In genomic region chr16:81569361-81570034, GRCh38 we compare ENCODE assay signal across 22 cellular contexts.
A peak's percentile ranks its signal among the peaks of the same experiment; 100 is the strongest.
DNase-seq lines count a peak whose midpoint lies in the region; ATAC-seq and TF ChIP-seq lines count a peak whose summit lies in the region.
"Had no signal": no experiment of that assay in that cellular context is flagged by ENCODE, and none has a peak within 500 bp of the region (broad histone marks: within the 10 kb centered on the region; RNA-seq: fewer than 3 reads in every experiment).

No MANE protein-coding gene starts in this region.

- H2BK12ac ChIP-seq in neuronal stem cell (ENCODE audit: low read length): no peak overlapping the region

- H3K4me3 ChIP-seq in SK-N-SH (ENCODE audit: low read depth in 2 of 2, low read length in 1 of 2): no peak overlapping the region
- H3K4me3 ChIP-seq in PC-9: no peak overlapping the region
- no peak overlapping the region for H3K4me3 ChIP-seq in smooth muscle cell
- H3K4me3 ChIP-seq in neuronal stem cell (ENCODE audit: low read length in 2 of 2): no peak overlapping the region
- H3K4me3 ChIP-seq: ascending aorta, tibial nerve had no signal

- no peak overlapping the region for H3K23ac ChIP-seq in neuronal stem cell (ENCODE audit: low read depth, low read length, poor library complexity)

- WGBS in SK-N-SH (ENCODE audit: low lambda C conversion rate): 87% methylated on average over 10 of the region's 11 CpGs
- 94% methylated on average over 11 of the region's 11 CpGs for WGBS in smooth muscle cell (ENCODE audit: low lambda C conversion rate)
- WGBS in neuronal stem cell (ENCODE audit: extremely low coverage in 2 of 2, insufficient read length in 2 of 2, insufficient replicate concordance in 1 of 2), 2 donors: no CpG with 5 or more reads among the region's 11 CpGs

- H3K27me3 ChIP-seq in SK-N-SH (ENCODE audit: insufficient read depth): no peaks in the 10 kb centered on the region
- H3K27me3 ChIP-seq in PC-9 (ENCODE audit: insufficient read depth, low read depth): no peaks in the 10 kb centered on the region
- no peaks in the 10 kb centered on the region for H3K27me3 ChIP-seq in smooth muscle cell (ENCODE audit: low read depth)
- H3K27me3 ChIP-seq in neuronal stem cell (ENCODE audit: control insufficient read depth in 3 of 3, insufficient read depth in 3 of 3, low read depth in 1 of 3, low read length in 3 of 3): no peaks in the 10 kb centered on the region
- H3K27me3 ChIP-seq: ascending aorta, tibial nerve had no signal

- no peak overlapping the region for H3K14ac ChIP-seq in neuronal stem cell (ENCODE audit: low read length)

- H3K4me3 Mint-ChIP-seq in immature natural killer cell: no peak overlapping the region
- H3K4me3 Mint-ChIP-seq: T-cell had no signal

- H3K4me1 ChIP-seq in SK-N-SH (ENCODE audit: control insufficient read depth in 1 of 2, insufficient read depth in 2 of 2, low read depth in 1 of 2, low read length in 1 of 2) (peaks cover 5 to 8% of the 10 kb centered on the region in 2 experiments; a peak in 2 of 4 replicates), PC-9 (replicated peaks; ENCODE audit: insufficient read depth) (peaks cover 26% of the 10 kb centered on the region), smooth muscle cell (ENCODE audit: low read depth) (peaks cover 8% of the 10 kb centered on the region), neuronal stem cell (ENCODE audit: control insufficient read depth in 2 of 2, insufficient read depth in 1 of 2, low read depth in 1 of 2, low read length in 2 of 2) (peaks cover 3 to 4% of the 10 kb centered on the region in 2 donors)

- TF ChIP-seq EP300 in SK-N-SH (IDR thresholded peaks at IDR 0.05; ENCODE audit: borderline replicate concordance in 1 of 2, low read depth in 1 of 2, low read length in 1 of 2): no peak

- H2AK5ac ChIP-seq in neuronal stem cell (ENCODE audit: low read depth, low read length): no peak overlapping the region

- no peaks in the 10 kb centered on the region for H3K9me3 ChIP-seq in SK-N-SH
- H3K9me3 ChIP-seq in PC-9 (ENCODE audit: insufficient read depth, low read depth): no peaks in the 10 kb centered on the region
- H3K9me3 ChIP-seq in smooth muscle cell (replicated peaks; ENCODE audit: low read depth): no peaks in the 10 kb centered on the region
- H3K9me3 ChIP-seq in neuronal stem cell (replicated peaks in 1 of 2; ENCODE audit: control insufficient read depth in 2 of 2, insufficient read depth in 1 of 2, low read depth in 1 of 2, low read length in 2 of 2): no peaks in the 10 kb centered on the region
- H3K9me3 ChIP-seq: ascending aorta, tibial nerve had no signal

- H3K79me2 ChIP-seq in SK-N-SH (ENCODE audit: insufficient read depth) (peaks cover 20% of the 10 kb centered on the region; the same call in 1 of the 2 replicates), PC-9 (ENCODE audit: low read depth) (peaks cover 84% of the 10 kb centered on the region), smooth muscle cell (ENCODE audit: low read depth) (peaks cover 74% of the 10 kb centered on the region)

- no peak overlapping the region for H2BK5ac ChIP-seq in neuronal stem cell (ENCODE audit: low read length)

- H3K27ac ChIP-seq in SK-N-SH (ENCODE audit: low read depth in 2 of 2, low read length in 1 of 2): no peak overlapping the region; a peak in 1 of 4 replicates
- no peak overlapping the region for H3K27ac ChIP-seq in PC-9
- peak overlapping the region; percentile 84 for H3K27ac ChIP-seq in smooth muscle cell (ENCODE audit: low read depth)
- no peak overlapping the region for H3K27ac ChIP-seq in neuronal stem cell (replicated peaks; ENCODE audit: low read length)
- H3K27ac ChIP-seq: ascending aorta had no signal

- H3K9ac ChIP-seq in SK-N-SH: no peak overlapping the region
- H3K9ac ChIP-seq in smooth muscle cell (ENCODE audit: low read depth): no peak overlapping the region
- H3K9ac ChIP-seq in neuronal stem cell (ENCODE audit: low read depth, low read length, poor library complexity): no peak overlapping the region

- no peaks in the 10 kb centered on the region for H3K9me3 Mint-ChIP-seq in immature natural killer cell

- H4K8ac ChIP-seq in neuronal stem cell (ENCODE audit: low read depth, low read length): no peak overlapping the region

- H3K36me3 ChIP-seq in SK-N-SH (replicated peaks in 1 of 2; ENCODE audit: control insufficient read depth in 1 of 2, insufficient read depth in 2 of 2, low read length in 1 of 2) (no peaks in the 10 kb centered on the region), PC-9 (ENCODE audit: low read depth) (no peaks in the 10 kb centered on the region), smooth muscle cell (ENCODE audit: low read depth) (no peaks in the 10 kb centered on the region), neuronal stem cell (replicated peaks in 1 of 2; ENCODE audit: control insufficient read depth in 2 of 2, insufficient read depth in 2 of 2, low read length in 2 of 2) (no peaks in the 10 kb centered on the region)
- H3K36me3 ChIP-seq: ascending aorta, tibial nerve had no signal

- H2BK15ac ChIP-seq in neuronal stem cell (ENCODE audit: low read length): no peak overlapping the region

- no peak overlapping the region for H3K4ac ChIP-seq in neuronal stem cell (ENCODE audit: low read length)

- TF ChIP-seq RAD21 in SK-N-SH (IDR thresholded peaks at IDR 0.05; ENCODE audit: low read length): no peak

- H2AFZ ChIP-seq in SK-N-SH (ENCODE audit: low read depth) (no peak overlapping the region), PC-9 (no peak overlapping the region), smooth muscle cell (ENCODE audit: low read depth) (no peak overlapping the region), neuronal stem cell (ENCODE audit: low read length) (no peak overlapping the region)

- H3K79me1 ChIP-seq in neuronal stem cell (ENCODE audit: low read depth, low read length): peaks cover 2% of the 10 kb centered on the region

- CTCF ChIA-PET in SK-N-SH (lab: Yijun Ruan, JAX) (interaction anchor here (1.2 kb wide), 1 partner anchor 10 kb away, joined by 3 read pairs; no protein-coding TSS in a partner anchor), PC-9 (lab: Charles Lee) (no interaction called here)

- DNase-seq in SK-N-SH (no peak), PC-9 (peak in 1 of 2 experiments; percentile 13), immature natural killer cell (no peak), smooth muscle cell (lab: John Stamatoyannopoulos, UW; ENCODE audit: unreplicated experiment) (no peak), NCI-H524 treated with DMSO at 0.1 percent for 48 hours (lab: John Stamatoyannopoulos, UW) (no peak), neuronal stem cell (ENCODE audit: low spot score) (no peak)
- DNase-seq: activated CD4-positive, alpha-beta T cell treated with anti-CD3 and anti-CD28 coated beads for 48 hours; cerebellar nuclear complex; effector CD4-positive, alpha-beta T cell; GF-D8; head of caudate nucleus; KBM-7; left ventricle myocardium superior; MV-4-11; NCI-H187 treated with DMSO at 0.1 percent for 48 hours; occipital lobe; stimulated activated naive CD4-positive, alpha-beta T cell; T-cell had no signal

- H3K27me3 Mint-ChIP-seq in immature natural killer cell (ENCODE audit: low read depth in 3 of 3): peaks cover 3 to 7% (median 3%) of the 10 kb centered on the region in 3 donors
- H3K27me3 Mint-ChIP-seq: T-cell had no signal

- H3K18ac ChIP-seq in neuronal stem cell (ENCODE audit: low read length): no peak overlapping the region

- peaks cover 0 to 5% (median 4%) of the 10 kb centered on the region in 3 donors for H3K36me3 Mint-ChIP-seq in immature natural killer cell

- BruUV-seq in PC-9 (replicated peaks; lab: Mats Ljungman, UMichigan): no TSS peak

- TF ChIP-seq CTCF in SK-N-SH (IDR thresholded peaks at IDR 0.05) (no peak), PC-9 (conservative IDR thresholded peaks at IDR 0.05) (no peak), smooth muscle cell (IDR thresholded peaks at IDR 0.05; ENCODE audit: borderline replicate concordance, insufficient read depth, poor library complexity, severe bottlenecking) (no peak)

- H3K4me2 ChIP-seq in SK-N-SH: peak overlapping the region; percentile 68; the same call in 1 of the 2 replicates
- H3K4me2 ChIP-seq in PC-9: peak overlapping the region; percentile 75
- peak overlapping the region; percentile 68 for H3K4me2 ChIP-seq in smooth muscle cell
- H3K4me2 ChIP-seq in neuronal stem cell (ENCODE audit: insufficient read depth, low read length, poor library complexity, severe bottlenecking): no peak overlapping the region

- H4K20me1 ChIP-seq in SK-N-SH (ENCODE audit: insufficient read depth) (no peaks in the 10 kb centered on the region), PC-9 (ENCODE audit: insufficient read depth) (0 out of 2 replicates have a peak, but pooled peaks cover 3% of the 10 kb centered on the region), smooth muscle cell (ENCODE audit: low read depth) (peaks cover 98% of the 10 kb centered on the region)

- H2BK120ac ChIP-seq in neuronal stem cell (ENCODE audit: low read depth, low read length): no peak overlapping the region

- H3F3A ChIP-seq in SK-N-SH (replicated peaks; ENCODE audit: insufficient read depth) (peaks cover 5% of the 10 kb centered on the region), PC-9 (ENCODE audit: insufficient read depth, low read depth) (peaks cover 36% of the 10 kb centered on the region; the same call in 1 of the 2 replicates), smooth muscle cell (ENCODE audit: low read depth) (peaks cover 6% of the 10 kb centered on the region)

- intact Hi-C loops in PC-9 (cut with micrococcal nuclease; ENCODE audit: unreplicated experiment): no loop called here

- POLR2A ChIA-PET in SK-N-SH (lab: Yijun Ruan, JAX) (no interaction called here), PC-9 (lab: Charles Lee; ENCODE audit: unreplicated experiment) (no interaction called here)

- H3K27ac Mint-ChIP-seq in immature natural killer cell: peak overlapping the region; percentile 67 to 89 (median 86)
- H3K27ac Mint-ChIP-seq: T-cell had no signal

- peaks cover 43 to 45% of the 10 kb centered on the region in 2 donors for H3K4me1 Mint-ChIP-seq in immature natural killer cell

- no peaks in the 10 kb centered on the region for H3K9me2 ChIP-seq in SK-N-SH
- no peaks in the 10 kb centered on the region for H3K9me2 ChIP-seq in PC-9 (ENCODE audit: insufficient read depth)

- no peak for ATAC-seq in SK-N-SH treated with all-trans-retinoic acid at 6 μM for 48 hours
- no peak for ATAC-seq in HG03457 (IDR thresholded peaks at IDR 0.05; ENCODE audit: unreplicated experiment)
- ATAC-seq: left ventricle myocardium superior, T-cell had no signal

- H4K91ac ChIP-seq in neuronal stem cell (ENCODE audit: low read depth, low read length, poor library complexity): no peak overlapping the region

TF ChIP-seq in SK-N-SH, 30 proteins besides CTCF, POLR2A, EP300 and RAD21 (continues in another document):
- no peak for TF ChIP-seq EZH2phosphoT487 (IDR thresholded peaks at IDR 0.05; ENCODE audit: borderline replicate concordance, low read depth)
